Comparison of ENCODE assay signal across 1 cellular context in genomic region chr12:10364839-10365681, GRCh38.
A peak's percentile ranks its signal among the peaks of the same experiment; 100 is the strongest.
TF ChIP-seq lines count a peak whose summit lies in the region.

No MANE protein-coding gene starts in this region.

TF ChIP-seq in liver, 16 proteins besides CTCF, POLR2A, EP300 and RAD21 (continued from another document):
- TF ChIP-seq, protein P1, sequence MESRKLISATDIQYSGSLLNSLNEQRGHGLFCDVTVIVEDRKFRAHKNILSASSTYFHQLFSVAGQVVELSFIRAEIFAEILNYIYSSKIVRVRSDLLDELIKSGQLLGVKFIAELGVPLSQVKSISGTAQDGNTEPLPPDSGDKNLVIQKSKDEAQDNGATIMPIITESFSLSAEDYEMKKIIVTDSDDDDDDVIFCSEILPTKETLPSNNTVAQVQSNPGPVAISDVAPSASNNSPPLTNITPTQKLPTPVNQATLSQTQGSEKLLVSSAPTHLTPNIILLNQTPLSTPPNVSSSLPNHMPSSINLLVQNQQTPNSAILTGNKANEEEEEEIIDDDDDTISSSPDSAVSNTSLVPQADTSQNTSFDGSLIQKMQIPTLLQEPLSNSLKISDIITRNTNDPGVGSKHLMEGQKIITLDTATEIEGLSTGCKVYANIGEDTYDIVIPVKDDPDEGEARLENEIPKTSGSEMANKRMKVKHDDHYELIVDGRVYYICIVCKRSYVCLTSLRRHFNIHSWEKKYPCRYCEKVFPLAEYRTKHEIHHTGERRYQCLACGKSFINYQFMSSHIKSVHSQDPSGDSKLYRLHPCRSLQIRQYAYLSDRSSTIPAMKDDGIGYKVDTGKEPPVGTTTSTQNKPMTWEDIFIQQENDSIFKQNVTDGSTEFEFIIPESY (IDR thresholded peaks at IDR 0.05), result no peak
- peak; percentile 19 for TF ChIP-seq YY1 (IDR thresholded peaks at IDR 0.05)
- peak; percentile 10 for TF ChIP-seq SP1 (IDR thresholded peaks at IDR 0.05)
- TF ChIP-seq, protein P2, sequence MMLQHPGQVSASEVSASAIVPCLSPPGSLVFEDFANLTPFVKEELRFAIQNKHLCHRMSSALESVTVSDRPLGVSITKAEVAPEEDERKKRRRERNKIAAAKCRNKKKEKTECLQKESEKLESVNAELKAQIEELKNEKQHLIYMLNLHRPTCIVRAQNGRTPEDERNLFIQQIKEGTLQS (IDR thresholded peaks at IDR 0.05), result no peak
- peak in 1 of 2 donors; percentile 3 for TF ChIP-seq RXRA (IDR thresholded peaks at IDR 0.05)
- TF ChIP-seq NR2F2 (IDR thresholded peaks at IDR 0.05), result no peak
- TF ChIP-seq FOXA2 (IDR thresholded peaks at IDR 0.05), result no peak
- peak in 1 of 2 donors; percentile 4 for TF ChIP-seq HNF4A (conservative IDR thresholded peaks at IDR 0.05)
- peak in 1 of 2 donors; percentile 17 for TF ChIP-seq GABPA (IDR thresholded peaks at IDR 0.05 in 1 of 2, conservative IDR thresholded peaks at IDR 0.05 in 1 of 2)
